In the genomic region with DNA sequence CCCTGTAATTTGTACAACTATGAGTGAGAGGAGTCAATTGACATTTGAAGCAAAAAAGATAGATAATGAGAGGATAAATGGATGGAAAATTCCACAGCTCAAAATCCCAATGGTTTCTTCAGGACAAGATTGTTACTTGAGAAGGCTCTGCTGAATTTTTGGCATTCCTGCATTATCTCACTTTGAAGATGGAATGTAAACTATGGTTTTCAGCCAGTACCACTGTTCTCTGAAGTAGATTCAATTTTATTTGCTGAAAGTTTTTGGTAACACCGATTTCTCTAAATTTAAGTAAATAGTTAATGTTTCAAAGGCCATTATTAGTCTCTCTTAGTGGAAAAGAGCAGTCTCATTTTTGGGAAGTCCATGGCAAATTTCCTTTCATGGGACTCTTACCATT, we compare ENCODE assay signal across 12 cellular contexts.
DNase-seq lines count a peak whose midpoint lies in the region; ATAC-seq, FAIRE-seq and TF ChIP-seq lines count a peak whose summit lies in the region.
"Had no signal": no experiment of that assay in that cellular context is flagged by ENCODE, and none has a peak within 500 bp of the region (broad histone marks: within the 10 kb centered on the region; RNA-seq: fewer than 3 reads in every experiment).

No MANE protein-coding gene starts in this region.

- H3K9me3 ChIP-seq in AG04450 (ENCODE audit: control insufficient read depth, insufficient read depth, low read length) = no peaks in the 10 kb centered on the region

- POLR2A ChIA-PET in AG04450 (lab: Yijun Ruan, JAX) = interaction anchor here (1.0 to 1.3 kb wide), 4 partner anchors 28 to 111 kb away, joined by 3 read pairs; no protein-coding TSS in a partner anchor

- peaks cover 38% of the 10 kb centered on the region for H3K4me1 Mint-ChIP-seq in mesothelial cell of epicardium
- H3K4me1 Mint-ChIP-seq in stimulated activated naive B cell treated with anti-CD40 and anti-IgM and Interleukin-4, amounts not matched to agents 10 μg/mL and 1 μg/mL and 100 μg/mL, for 72 hours = no peaks in the 10 kb centered on the region
- H3K4me1 Mint-ChIP-seq: neural crest cell had no signal

- H3K27me3 ChIP-seq in AG04450 (ENCODE audit: control insufficient read depth, insufficient read depth, low read length) = no peaks in the 10 kb centered on the region

- peak overlapping the region; percentile 90 for H3K27ac Mint-ChIP-seq in mesothelial cell of epicardium
- H3K27ac Mint-ChIP-seq in stimulated activated naive B cell treated with anti-CD40 and anti-IgM and Interleukin-4, amounts not matched to agents 10 μg/mL and 1 μg/mL and 100 μg/mL, for 72 hours = no peak overlapping the region
- H3K27ac Mint-ChIP-seq: CD4-positive, alpha-beta T cell had no signal

- intact Hi-C loops in left colon (cut with DNase I, micrococcal nuclease) = no loop called here

- FAIRE-seq in endometrium (lab: Jason Lieb, UNC) = peak; percentile 79

- TF ChIP-seq CTCF in AG04450 (IDR thresholded peaks at IDR 0.05; ENCODE audit: low read depth, low read length) (no peak), mesothelial cell of epicardium (IDR thresholded peaks at IDR 0.05; ENCODE audit: unreplicated experiment) (no peak)

- no peak overlapping the region for H3K4me3 Mint-ChIP-seq in mesothelial cell of epicardium
- no peak overlapping the region for H3K4me3 Mint-ChIP-seq in stimulated activated naive B cell treated with anti-CD40 and anti-IgM and Interleukin-4, amounts not matched to agents 10 μg/mL and 1 μg/mL and 100 μg/mL, for 72 hours
- H3K4me3 Mint-ChIP-seq: CD4-positive, alpha-beta T cell; neural crest cell had no signal

- DNase-seq in AG04450 (ENCODE audit: low read depth, low spot score) (peak; percentile 67), M059J (ENCODE audit: low read depth) (peak; percentile 83), mesothelial cell of epicardium (ENCODE audit: low spot score in 2 of 2, unreplicated experiment in 2 of 2) (no peak), HUDEP-2 (lab: John Stamatoyannopoulos, UW; ENCODE audit: unreplicated experiment in 76 of 76) (no peak), GM19238 (ENCODE audit: insufficient read length, low spot score) (no peak), left colon (no peak)
- no peak for DNase-seq in stimulated activated naive B cell treated with anti-CD40 and anti-IgM and Interleukin-4, amounts not matched to agents 10 μg/mL and 1 μg/mL and 100 μg/mL, for 72 hours
- DNase-seq: CD4-positive, alpha-beta T cell; effector memory CD4-positive, alpha-beta T cell; MV-4-11 had no signal

- no peak overlapping the region for H3K4me3 ChIP-seq in AG04450 (ENCODE audit: low read depth, low read length)

- H3K9me3 Mint-ChIP-seq in mesothelial cell of epicardium = peaks cover 4% of the 10 kb centered on the region
- H3K9me3 Mint-ChIP-seq in stimulated activated naive B cell treated with anti-CD40 and anti-IgM and Interleukin-4, amounts not matched to agents 10 μg/mL and 1 μg/mL and 100 μg/mL, for 72 hours = no peaks in the 10 kb centered on the region
- H3K9me3 Mint-ChIP-seq: CD4-positive, alpha-beta T cell; neural crest cell had no signal

- H3K27me3 Mint-ChIP-seq in mesothelial cell of epicardium (ENCODE audit: low read depth) = no peaks in the 10 kb centered on the region
- no peaks in the 10 kb centered on the region for H3K27me3 Mint-ChIP-seq in stimulated activated naive B cell treated with anti-CD40 and anti-IgM and Interleukin-4, amounts not matched to agents 10 μg/mL and 1 μg/mL and 100 μg/mL, for 72 hours
- H3K27me3 Mint-ChIP-seq: CD4-positive, alpha-beta T cell had no signal

- H3K36me3 Mint-ChIP-seq in mesothelial cell of epicardium = no peaks in the 10 kb centered on the region
- H3K36me3 Mint-ChIP-seq in stimulated activated naive B cell treated with anti-CD40 and anti-IgM and Interleukin-4, amounts not matched to agents 10 μg/mL and 1 μg/mL and 100 μg/mL, for 72 hours = peaks cover 0 to 3% of the 10 kb centered on the region in 2 donors

- no peak overlapping the region for H3K27ac ChIP-seq in AG04450 (ENCODE audit: low read depth, low read length)

- ATAC-seq in stimulated activated naive B cell treated with anti-CD40 and anti-IgM and Interleukin-4, amounts not matched to agents 10 μg/mL and 1 μg/mL and 100 μg/mL, for 72 hours (replicated peaks) = no peak
- no peak for ATAC-seq in left colon

- CTCF ChIA-PET in AG04450 (lab: Charles Lee) = interaction anchor here (0.6 to 1.8 kb wide), 3 partner anchors 11 to 527 kb away, joined by 3 read pairs; no protein-coding TSS in a partner anchor

Comparison
In these comparisons a context has a peak if more than half of its experiments do, and no peak if none do; other contexts are left out.
1. DNase-seq: peak in AG04450 (single experiment) and M059J (single experiment); none in mesothelial cell of epicardium (0 of 2), HUDEP-2 (0 of 76), stimulated activated naive B cell treated with anti-CD40 and anti-IgM and Interleukin-4, amounts not matched to agents 10 μg/mL and 1 μg/mL and 100 μg/mL, for 72 hours (single experiment), GM19238 (single experiment) and left colon (0 of 2).